Comparison of ENCODE assay signal across 8 cellular contexts in the genomic region with DNA sequence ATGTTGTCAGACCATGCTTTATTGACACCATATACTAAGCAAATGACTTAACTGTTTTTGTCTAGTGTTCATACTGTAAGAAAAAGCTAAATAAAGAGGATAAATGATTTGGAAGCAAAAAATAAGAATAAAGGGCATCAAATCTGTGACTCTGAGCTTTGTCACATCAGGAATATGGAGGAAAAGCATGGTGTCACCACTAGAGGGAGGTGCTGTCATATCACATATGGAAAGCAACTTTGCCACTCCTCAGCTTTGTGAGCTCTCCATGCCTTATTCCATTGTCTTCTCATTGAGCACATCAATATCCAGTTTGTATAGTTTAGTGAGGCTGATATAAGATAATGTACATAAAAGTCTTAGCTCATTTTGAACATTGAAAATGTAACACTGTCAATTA. TPM values are rescaled to one million over a fixed set of nuclear protein-coding genes. Genes with fewer than 3 reads are reported as not detected.
DNase-seq lines count a peak whose midpoint lies in the region; ATAC-seq, FAIRE-seq and TF ChIP-seq lines count a peak whose summit lies in the region.

No MANE protein-coding gene starts in this region.

- H3K27ac Mint-ChIP-seq in CD8-positive, alpha-beta memory T cell: no peak overlapping the region

- H3K4me1 ChIP-seq in CD8-positive, alpha-beta memory T cell (ENCODE audit: insufficient read depth, low read length): no peaks in the 10 kb centered on the region
- no peaks in the 10 kb centered on the region for H3K4me1 ChIP-seq in PC-9 (replicated peaks; ENCODE audit: insufficient read depth)
- H3K4me1 ChIP-seq in PC-3 (ENCODE audit: insufficient read depth, low read length): no peaks in the 10 kb centered on the region

- intact Hi-C loops in PC-9 (cut with micrococcal nuclease; ENCODE audit: unreplicated experiment) (no loop called here), PC-3 (cut with micrococcal nuclease) (no loop called here)

- H2AFZ ChIP-seq in PC-9 (no peak overlapping the region), neural cell (ENCODE audit: low read depth, low read length) (no peak overlapping the region), PC-3 (ENCODE audit: low read length) (no peak overlapping the region)

- no peaks in the 10 kb centered on the region for H3K27me3 Mint-ChIP-seq in CD8-positive, alpha-beta memory T cell

- TF ChIP-seq POLR2A in H54 (IDR thresholded peaks at IDR 0.05; ENCODE audit: low read depth, low read length): no peak

- no peak overlapping the region for H3K4me2 ChIP-seq in PC-9
- H3K4me2 ChIP-seq in neural cell (ENCODE audit: low read length): no peak overlapping the region
- H3K4me2 ChIP-seq in PC-3 (ENCODE audit: low read length): no peak overlapping the region

- no peaks in the 10 kb centered on the region for H3K9me3 Mint-ChIP-seq in CD8-positive, alpha-beta memory T cell

- DNase-seq in CD8-positive, alpha-beta memory T cell: peak; percentile 8 to 56 (median 42)
- DNase-seq in H54 (ENCODE audit: insufficient read length, low spot score) (peak; percentile 19), PC-9 (no peak), cardiac fibroblast (ENCODE audit: low read depth in 2 of 2) (peak; percentile 71 to 83), PC-3 (no peak)
- DNase-seq in stimulated activated CD4-positive, alpha-beta T cell treated with anti-CD3 and anti-CD28 coated beads, Interleukin-1b, Interleukin-23, amount 100 ng/mL, for 48 hours: no peak

- POLR2A ChIA-PET in CD8-positive, alpha-beta memory T cell (lab: Charles Lee): no interaction called here
- POLR2A ChIA-PET in PC-9 (lab: Charles Lee; ENCODE audit: unreplicated experiment): no interaction called here
- POLR2A ChIA-PET in PC-3 (lab: Charles Lee; ENCODE audit: unreplicated experiment): no interaction called here

- TF ChIP-seq CTCF in PC-9 (conservative IDR thresholded peaks at IDR 0.05): peak; percentile 68
- TF ChIP-seq CTCF in cardiac fibroblast (IDR thresholded peaks at IDR 0.05; ENCODE audit: low read depth, low read length): peak; percentile 59
- peak; percentile 32 for TF ChIP-seq CTCF in neural cell (IDR thresholded peaks at IDR 0.05; ENCODE audit: poor library complexity, severe bottlenecking)
- no peak for TF ChIP-seq CTCF in PC-3 (conservative IDR thresholded peaks at IDR 0.05; ENCODE audit: low read depth, low read length)

- no peaks in the 10 kb centered on the region for H3K27me3 ChIP-seq in CD8-positive, alpha-beta memory T cell (ENCODE audit: insufficient read depth, low read length, poor library complexity, severe bottlenecking)
- no peaks in the 10 kb centered on the region for H3K27me3 ChIP-seq in PC-9 (ENCODE audit: insufficient read depth, low read depth)
- no peaks in the 10 kb centered on the region for H3K27me3 ChIP-seq in neural cell (ENCODE audit: insufficient read depth, low read depth, low read length)
- H3K27me3 ChIP-seq in PC-3 (ENCODE audit: low read length): no peaks in the 10 kb centered on the region

- peak; percentile 29 for TF ChIP-seq RAD21 in neural cell (conservative IDR thresholded peaks at IDR 0.05)

- peaks cover 0 to 9% (median 0%) of the 10 kb centered on the region in 3 donors for H3K36me3 Mint-ChIP-seq in CD8-positive, alpha-beta memory T cell

- no peaks in the 10 kb centered on the region for H3K9me2 ChIP-seq in PC-9 (ENCODE audit: insufficient read depth)
- no peaks in the 10 kb centered on the region for H3K9me2 ChIP-seq in neural cell (ENCODE audit: insufficient read depth, low read length)
- H3K9me2 ChIP-seq in PC-3 (replicated peaks; ENCODE audit: low read length): no peaks in the 10 kb centered on the region

- no peak overlapping the region for H3K4me3 Mint-ChIP-seq in CD8-positive, alpha-beta memory T cell

- no peaks in the 10 kb centered on the region for H3K9me3 ChIP-seq in CD8-positive, alpha-beta memory T cell (ENCODE audit: low read length)
- H3K9me3 ChIP-seq in PC-9 (ENCODE audit: insufficient read depth, low read depth) (no peaks in the 10 kb centered on the region), neural cell (ENCODE audit: low read length) (no peaks in the 10 kb centered on the region), PC-3 (ENCODE audit: low read length) (no peaks in the 10 kb centered on the region)

- H4K20me1 ChIP-seq in PC-9 (ENCODE audit: insufficient read depth) (no peaks in the 10 kb centered on the region), neural cell (ENCODE audit: insufficient read depth) (no peaks in the 10 kb centered on the region), PC-3 (ENCODE audit: low read length) (no peaks in the 10 kb centered on the region)

- no peak overlapping the region for H3K4me3 ChIP-seq in CD8-positive, alpha-beta memory T cell (ENCODE audit: low read length)
- H3K4me3 ChIP-seq in PC-9 (no peak overlapping the region), cardiac fibroblast (replicated peaks in 1 of 2; ENCODE audit: low read depth in 2 of 2, low read length in 2 of 2) (no peak overlapping the region), neural cell (ENCODE audit: low read length) (no peak overlapping the region), PC-3 (ENCODE audit: low read length) (no peak overlapping the region)

- no peak for ATAC-seq in HG03139 (IDR thresholded peaks at IDR 0.05; ENCODE audit: unreplicated experiment)
- ATAC-seq in PC-3: no peak

- TF ChIP-seq EP300 in neural cell (conservative IDR thresholded peaks at IDR 0.05; ENCODE audit: poor library complexity, severe bottlenecking): no peak

- H3K9ac ChIP-seq in neural cell (ENCODE audit: low read length) (no peak overlapping the region), PC-3 (ENCODE audit: low read length) (no peak overlapping the region)

- H3K36me3 ChIP-seq in CD8-positive, alpha-beta memory T cell (ENCODE audit: insufficient read depth, low read length): no peaks in the 10 kb centered on the region
- H3K36me3 ChIP-seq in PC-9 (ENCODE audit: low read depth) (no peaks in the 10 kb centered on the region), neural cell (ENCODE audit: insufficient read depth, low read length) (no peaks in the 10 kb centered on the region), PC-3 (ENCODE audit: low read depth, low read length) (no peaks in the 10 kb centered on the region)

- H3K79me2 ChIP-seq in PC-9 (ENCODE audit: low read depth) (no peaks in the 10 kb centered on the region), neural cell (replicated peaks; ENCODE audit: insufficient read depth, low read length) (no peaks in the 10 kb centered on the region), PC-3 (ENCODE audit: low read length) (no peaks in the 10 kb centered on the region)

- peaks cover 6 to 8% (median 6%) of the 10 kb centered on the region in 3 donors for H3K4me1 Mint-ChIP-seq in CD8-positive, alpha-beta memory T cell

- peak; percentile 79 for FAIRE-seq in H54 (lab: Jason Lieb, UNC)

- H3K27ac ChIP-seq in CD8-positive, alpha-beta memory T cell (ENCODE audit: low read depth, low read length): no peak overlapping the region
- H3K27ac ChIP-seq in PC-9: no peak overlapping the region
- no peak overlapping the region for H3K27ac ChIP-seq in neural cell (ENCODE audit: low read length)
- H3K27ac ChIP-seq in PC-3 (ENCODE audit: low read length): no peak overlapping the region

- CTCF ChIA-PET in CD8-positive, alpha-beta memory T cell (lab: Charles Lee): interaction anchor here (0.7 to 2.1 kb wide), 12 partner anchors 14 to 367 kb away, joined by 3 to 18 read pairs (median 4); partner anchors contain the start of gene GBP1
- CTCF ChIA-PET in PC-9 (lab: Charles Lee) (no interaction called here), PC-3 (lab: Charles Lee) (no interaction called here)

- H3F3A ChIP-seq in PC-9 (ENCODE audit: insufficient read depth, low read depth): no peaks in the 10 kb centered on the region
- H3F3A ChIP-seq in neural cell (ENCODE audit: insufficient read depth, low read length, poor library complexity, severe bottlenecking): no peaks in the 10 kb centered on the region
- H3F3A ChIP-seq in PC-3 (ENCODE audit: low read length, unreplicated experiment): no peaks in the 10 kb centered on the region

- no TSS peak for BruUV-seq in PC-9 (replicated peaks; lab: Mats Ljungman, UMichigan)
- BruUV-seq in PC-3 (replicated peaks; lab: Mats Ljungman, UMichigan): no TSS peak

TF ChIP-seq in neural cell, 6 proteins besides CTCF, POLR2A, EP300 and RAD21 (continues in another document):
- TF ChIP-seq POLR2AphosphoS5 (IDR thresholded peaks at IDR 0.05) (no peak), MXI1 (conservative IDR thresholded peaks at IDR 0.05; ENCODE audit: poor library complexity, severe bottlenecking) (no peak), SMC3 (conservative IDR thresholded peaks at IDR 0.05; ENCODE audit: poor library complexity) (no peak), TAF1 (IDR thresholded peaks at IDR 0.05; ENCODE audit: low read depth) (no peak), REST (IDR thresholded peaks at IDR 0.05; ENCODE audit: borderline replicate concordance) (no peak)

RNA-seq across cellular contexts. Expression of gene GBP1, which starts 20.8 kb away (rescaled TPM):
- 10 to 100 TPM; 52.1 to 53.0 TPM for total RNA-seq in CD8-positive, alpha-beta memory T cell
- polyA plus RNA-seq in CD8-positive, alpha-beta memory T cell: 77.4 TPM
- total RNA-seq in PC-9 (2021) (6.0 and 7.3 TPM in 2 replicates), PC-3 (2014; rRNA removed) (1.0 and 1.2 TPM in 2 replicates)
- not detected in 2 replicates for polyA plus RNA-seq in neural cell
- not detected in 2 replicates for polyA minus RNA-seq in neural cell

RNA-seq across cellular contexts. Expression of gene GBP2, which starts 40.1 kb away (rescaled TPM):
- total RNA-seq in CD8-positive, alpha-beta memory T cell: 100 to 1,000 TPM; 155 to 165 TPM
- polyA plus RNA-seq in CD8-positive, alpha-beta memory T cell: 148 TPM
- 7.0 and 9.6 TPM in 2 replicates for total RNA-seq in PC-9 (2021)
- polyA plus RNA-seq in neural cell: not detected in 2 replicates
- polyA minus RNA-seq in neural cell: not detected in 2 replicates
- total RNA-seq in PC-3 (2014; rRNA removed): 1.6 and 2.1 TPM in 2 replicates

Comparison
In these comparisons a context has a peak if more than half of its experiments do, and no peak if none do; other contexts are left out.
1. DNase-seq: peak in CD8-positive, alpha-beta memory T cell (5 of 5), H54 (single experiment) and cardiac fibroblast (2 of 2); none in PC-9 (0 of 2), PC-3 (single experiment) and stimulated activated CD4-positive, alpha-beta T cell treated with anti-CD3 and anti-CD28 coated beads, Interleukin-1b, Interleukin-23, amount 100 ng/mL, for 48 hours (single experiment).
2. RNA of gene GBP2, which starts 40.1 kb away (total RNA-seq): 155 to 165 TPM in CD8-positive, alpha-beta memory T cell; 7.0 to 9.6 TPM in PC-9 and 1.6 to 2.1 TPM in PC-3; every median in the first group is over 10 times any median in the second.